Comparison of ENCODE assay signal across 8 cellular contexts in the genomic region with DNA sequence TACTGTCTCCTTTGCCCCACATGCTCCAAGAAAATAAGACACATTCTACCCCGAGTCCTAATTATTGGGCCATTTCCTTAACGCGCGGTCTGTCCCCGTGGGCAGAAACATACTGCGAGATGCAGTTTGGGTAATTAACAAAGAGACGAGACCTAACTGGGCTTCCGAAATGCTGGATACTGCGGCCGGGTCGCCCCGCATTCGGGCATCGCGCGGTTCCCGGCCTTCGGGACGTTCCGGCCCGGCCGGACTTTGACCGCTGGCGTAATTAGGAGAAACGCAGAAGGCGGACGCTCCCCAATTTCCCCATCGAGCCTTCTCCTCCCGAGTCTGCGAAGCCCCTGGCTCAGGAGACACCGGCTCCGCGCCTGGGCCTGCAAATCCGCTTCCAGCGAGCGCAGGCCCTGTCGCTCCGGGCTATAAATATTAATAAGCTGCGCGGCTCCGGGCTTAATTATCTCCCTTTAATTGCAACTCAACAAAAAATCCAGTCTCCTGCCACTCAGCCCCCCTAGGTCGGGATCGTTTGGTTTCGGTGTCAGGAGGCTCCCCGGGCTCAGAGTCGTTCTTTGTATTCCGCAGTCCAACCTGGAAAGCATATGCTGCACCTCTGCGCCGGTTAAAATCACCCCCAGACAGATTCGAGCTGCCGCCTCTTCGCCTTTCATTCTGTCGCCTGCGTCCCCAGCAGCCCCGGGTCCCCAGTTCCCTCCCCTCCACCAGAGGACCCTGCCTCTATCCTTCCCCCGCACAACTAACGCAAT.
DNase-seq lines count a peak whose midpoint lies in the region; ATAC-seq and TF ChIP-seq lines count a peak whose summit lies in the region.

No MANE protein-coding gene starts in this region.

- H3K4me3 ChIP-seq in astrocyte of the cerebellum (ENCODE audit: low read depth, low read length) = peak overlapping the region; percentile 40
- peak overlapping the region; percentile 12 to 71 for H3K4me3 ChIP-seq in mesenchymal stem cell (ENCODE audit: insufficient read depth in 1 of 2, low read depth in 1 of 2, low read length in 2 of 2)
- H3K4me3 ChIP-seq in suprapubic skin = peak overlapping the region; percentile 37

- H3K27me3 Mint-ChIP-seq in activated CD4-positive, alpha-beta T cell treated with anti-CD3 and anti-CD28 coated beads, Interleukin-2, amount 10 ng/mL, durations not matched to agents 24 days and 14 days = peaks cover 54% of the 10 kb centered on the region

- no peak overlapping the region for H2BK12ac ChIP-seq in mesenchymal stem cell (ENCODE audit: low read length in 2 of 2)

- H3K18ac ChIP-seq in mesenchymal stem cell (ENCODE audit: low read depth in 1 of 2, low read length in 2 of 2) = no peak overlapping the region

- no peaks in the 10 kb centered on the region for H3K36me3 ChIP-seq in mesenchymal stem cell (ENCODE audit: control insufficient read depth in 1 of 2, insufficient read depth in 2 of 2, low read depth in 1 of 2, low read length in 2 of 2)
- H3K36me3 ChIP-seq in suprapubic skin = no peaks in the 10 kb centered on the region

- in situ Hi-C loops in astrocyte of the cerebellum (cut with HindIII; ENCODE audit: low sequenced_read_pairs) = no loop called here

- H2AFZ ChIP-seq in mesenchymal stem cell (ENCODE audit: low read depth, low read length) = no peak overlapping the region

- H3K23ac ChIP-seq in mesenchymal stem cell (ENCODE audit: low read length in 2 of 2) = peak overlapping the region in 1 of 2 experiments; percentile 97

- no peak overlapping the region for H2BK5ac ChIP-seq in mesenchymal stem cell (ENCODE audit: low read depth, low read length, poor library complexity, severe bottlenecking)

- no peak for TF ChIP-seq EP300 in suprapubic skin (IDR thresholded peaks at IDR 0.05)

- 7% methylated on average over 57 of the region's 57 CpGs for WGBS in mesenchymal stem cell
- WGBS in suprapubic skin = 30% methylated on average over 57 of the region's 57 CpGs

- H3K9me3 ChIP-seq in mesenchymal stem cell (ENCODE audit: control insufficient read depth, low read length) (no peaks in the 10 kb centered on the region), suprapubic skin (no peaks in the 10 kb centered on the region)

- no peak for TF ChIP-seq CTCF in astrocyte of the cerebellum (IDR thresholded peaks at IDR 0.05; ENCODE audit: low read depth, low read length, missing control alignments)
- no peak for TF ChIP-seq CTCF in suprapubic skin (IDR thresholded peaks at IDR 0.05)

- H3K9me3 Mint-ChIP-seq in activated CD4-positive, alpha-beta T cell treated with anti-CD3 and anti-CD28 coated beads, Interleukin-2, amount 10 ng/mL, durations not matched to agents 24 days and 14 days = no peaks in the 10 kb centered on the region

- no peak overlapping the region for H3K14ac ChIP-seq in mesenchymal stem cell (ENCODE audit: low read length in 2 of 2)

- H3K4ac ChIP-seq in mesenchymal stem cell (ENCODE audit: low read depth in 1 of 2, low read length in 2 of 2) = no peak overlapping the region

- ATAC-seq in HG02970 (IDR thresholded peaks at IDR 0.05; ENCODE audit: low FRiP score, unreplicated experiment) = no peak

- no peak overlapping the region for H4K8ac ChIP-seq in mesenchymal stem cell (ENCODE audit: low read length)

- peak overlapping the region; percentile 93 for H3K4me2 ChIP-seq in mesenchymal stem cell (ENCODE audit: low read length, poor library complexity, severe bottlenecking)

- no peak for DNase-seq in activated CD4-positive, alpha-beta T cell treated with anti-CD3 and anti-CD28 coated beads, Interleukin-2, amount 10 ng/mL, durations not matched to agents 24 days and 14 days
- DNase-seq in activated CD4-positive, alpha-beta T cell treated with anti-CD3 and anti-CD28 coated beads for 4 hours = no peak
- DNase-seq in astrocyte of the cerebellum (ENCODE audit: low read depth) = no peak
- DNase-seq in mesenchymal stem cell = peak; percentile 12
- DNase-seq in suprapubic skin (ENCODE audit: low spot score in 2 of 2) = no peak
- no peak for DNase-seq in NK-92 treated with Interleukin-12 subunit alpha and Interleukin-12 subunit beta, amount 100 ng/mL, for 24 hours (lab: John Stamatoyannopoulos, UW)
- no peak for DNase-seq in activated CD4-positive, CD25-positive, alpha-beta regulatory T cell (lab: John Stamatoyannopoulos, UW)

- no peak for TF ChIP-seq POLR2A in suprapubic skin (IDR thresholded peaks at IDR 0.05)

- peak overlapping the region; percentile 18 for H3K27ac Mint-ChIP-seq in activated CD4-positive, alpha-beta T cell treated with anti-CD3 and anti-CD28 coated beads, Interleukin-2, amount 10 ng/mL, durations not matched to agents 24 days and 14 days

- H3K4me1 ChIP-seq in mesenchymal stem cell (ENCODE audit: control insufficient read depth, insufficient read depth, low read depth, low read length) (peaks cover 20% of the 10 kb centered on the region), suprapubic skin (peaks cover 21% of the 10 kb centered on the region)

- intact Hi-C loops in activated CD4-positive, alpha-beta T cell treated with anti-CD3 and anti-CD28 coated beads, Interleukin-2, amount 10 ng/mL, durations not matched to agents 24 days and 14 days (cut with micrococcal nuclease) = loop anchor here (5.0 to 10.0 kb wide), 4 partner anchors 39 to 962 kb away; no protein-coding TSS in a partner anchor

- H3K79me1 ChIP-seq in mesenchymal stem cell (replicated peaks; ENCODE audit: low read length, poor library complexity, severe bottlenecking) = no peaks in the 10 kb centered on the region

- peaks cover 2% of the 10 kb centered on the region for H3K36me3 Mint-ChIP-seq in activated CD4-positive, alpha-beta T cell treated with anti-CD3 and anti-CD28 coated beads, Interleukin-2, amount 10 ng/mL, durations not matched to agents 24 days and 14 days (ENCODE audit: low read depth)

- H3K27ac ChIP-seq in mesenchymal stem cell (ENCODE audit: low read length, poor library complexity, severe bottlenecking) (no peak overlapping the region), suprapubic skin (no peak overlapping the region)

- no peak overlapping the region for H3K9ac ChIP-seq in mesenchymal stem cell (ENCODE audit: low read length)

- H2BK15ac ChIP-seq in mesenchymal stem cell (ENCODE audit: low read depth, poor library complexity, severe bottlenecking) = no peak overlapping the region

- H3K4me1 Mint-ChIP-seq in activated CD4-positive, alpha-beta T cell treated with anti-CD3 and anti-CD28 coated beads, Interleukin-2, amount 10 ng/mL, durations not matched to agents 24 days and 14 days = peaks cover 13% of the 10 kb centered on the region

- H4K91ac ChIP-seq in mesenchymal stem cell (ENCODE audit: low read length) = no peak overlapping the region

- H3K4me3 Mint-ChIP-seq in activated CD4-positive, alpha-beta T cell treated with anti-CD3 and anti-CD28 coated beads, Interleukin-2, amount 10 ng/mL, durations not matched to agents 24 days and 14 days = peak overlapping the region; percentile 52

- no peak overlapping the region for H2AK5ac ChIP-seq in mesenchymal stem cell (ENCODE audit: low read length, severe bottlenecking)

- H2BK120ac ChIP-seq in mesenchymal stem cell (ENCODE audit: low read depth, low read length) = no peak overlapping the region

- H3K27me3 ChIP-seq in mesenchymal stem cell (ENCODE audit: control insufficient read depth in 1 of 2, insufficient read depth in 1 of 2, low read length in 2 of 2) (peaks cover 70 to 81% of the 10 kb centered on the region in 2 experiments), suprapubic skin (peaks cover 66% of the 10 kb centered on the region)
